1 cellular context compared by ENCODE assay signal in genomic region chr16:77359065-77359502, GRCh38.
A peak's percentile ranks its signal among the peaks of the same experiment; 100 is the strongest.
TF ChIP-seq lines count a peak whose summit lies in the region.

No MANE protein-coding gene starts in this region.

TF ChIP-seq in HepG2, 621 proteins besides CTCF, POLR2A, EP300 and RAD21 (continued from another document and continues in another):
- TF ChIP-seq IKZF5 (CRISPR knock-in tag; IDR thresholded peaks at IDR 0.05) (0 out of 2 replicates have a peak, but pooled peaks have one; percentile 36), SOX5 (CRISPR knock-in tag; IDR thresholded peaks at IDR 0.05; ENCODE audit: borderline replicate concordance) (peak; percentile 98), ZNF12 (CRISPR knock-in tag; IDR thresholded peaks at IDR 0.05) (peak; percentile 65; the same call in 1 of the 2 replicates), ZNF205 (CRISPR knock-in tag; IDR thresholded peaks at IDR 0.05) (peak; percentile 88), GMEB2 (CRISPR knock-in tag; IDR thresholded peaks at IDR 0.05; ENCODE audit: low read depth) (0 out of 2 replicates have a peak, but pooled peaks have one; percentile 18), ZNF772 (CRISPR knock-in tag; IDR thresholded peaks at IDR 0.05) (peak; percentile 81), SKI (IDR thresholded peaks at IDR 0.05; ENCODE audit: partially characterized antibody) (peak; percentile 12), ZBTB7A (CRISPR knock-in tag; IDR thresholded peaks at IDR 0.05) (peak; percentile 32; the same call in 1 of the 2 replicates), ELF1 (CRISPR knock-in tag; IDR thresholded peaks at IDR 0.05) (peak; percentile 47; the same call in 1 of the 2 replicates), FOXA3 (CRISPR knock-in tag; IDR thresholded peaks at IDR 0.05) (peak; percentile 98), SMAD3 (CRISPR knock-in tag; IDR thresholded peaks at IDR 0.05) (peak; percentile 63; the same call in 1 of the 2 replicates), ZNF792 (CRISPR knock-in tag; IDR thresholded peaks at IDR 0.05) (peak; percentile 80; the same call in 1 of the 2 replicates), FOXK2 (IDR thresholded peaks at IDR 0.05) (no peak), RCOR2 (CRISPR knock-in tag; IDR thresholded peaks at IDR 0.05) (peak; percentile 61; the same call in 1 of the 2 replicates), ZNF646 (CRISPR knock-in tag; IDR thresholded peaks at IDR 0.05) (peak; percentile 39; the same call in 1 of the 2 replicates), ZFY (CRISPR knock-in tag; IDR thresholded peaks at IDR 0.05) (no peak), ZBTB38 (CRISPR knock-in tag; IDR thresholded peaks at IDR 0.05) (no peak), HMGXB3 (CRISPR knock-in tag; IDR thresholded peaks at IDR 0.05; ENCODE audit: borderline replicate concordance) (peak; percentile 52; the same call in 1 of the 2 replicates), ZNF557 (CRISPR knock-in tag; IDR thresholded peaks at IDR 0.05) (no peak), MYC (CRISPR knock-in tag; IDR thresholded peaks at IDR 0.05; ENCODE audit: borderline replicate concordance) (no peak), ZNF749 (CRISPR knock-in tag; IDR thresholded peaks at IDR 0.05; ENCODE audit: borderline replicate concordance) (0 out of 2 replicates have a peak, but pooled peaks have one; percentile 30), ZNF841 (CRISPR knock-in tag; IDR thresholded peaks at IDR 0.05; ENCODE audit: borderline replicate concordance) (no peak), RARA (CRISPR knock-in tag; IDR thresholded peaks at IDR 0.05) (peak; percentile 87), FOXA1 (IDR thresholded peaks at IDR 0.05) (peak; percentile 90), FOXA1 (CRISPR knock-in tag; IDR thresholded peaks at IDR 0.05) (peak; percentile 94), NR2F2 (IDR thresholded peaks at IDR 0.05; ENCODE audit: borderline replicate concordance, low read depth) (0 out of 2 replicates have a peak, but pooled peaks have one; percentile 42), ZBTB40 (IDR thresholded peaks at IDR 0.05) (no peak), ZBTB40 (CRISPR knock-in tag; IDR thresholded peaks at IDR 0.05) (peak; percentile 68; the same call in 1 of the 2 replicates), RXRB (CRISPR knock-in tag; IDR thresholded peaks at IDR 0.05; ENCODE audit: borderline replicate concordance) (peak; percentile 82), HDAC1 (CRISPR knock-in tag; IDR thresholded peaks at IDR 0.05) (peak; percentile 73), ZNF33A (CRISPR knock-in tag; IDR thresholded peaks at IDR 0.05; ENCODE audit: borderline replicate concordance) (peak; percentile 54; the same call in 1 of the 2 replicates), MAF1 (CRISPR knock-in tag; IDR thresholded peaks at IDR 0.05; ENCODE audit: borderline replicate concordance) (no peak), ARHGAP35 (CRISPR knock-in tag; IDR thresholded peaks at IDR 0.05; ENCODE audit: borderline replicate concordance) (no peak), TFDP2 (CRISPR knock-in tag; IDR thresholded peaks at IDR 0.05) (no peak), KDM6A (CRISPR knock-in tag; IDR thresholded peaks at IDR 0.05; ENCODE audit: low read depth) (peak; percentile 28; the same call in 1 of the 2 replicates)
